Comparison of ENCODE assay signal across 8 cellular contexts in genomic region chr7:23546897-23547572, GRCh38. TPM values are rescaled to one million over a fixed set of nuclear protein-coding genes. Genes with fewer than 3 reads are reported as not detected.
DNase-seq lines count a peak whose midpoint lies in the region; ATAC-seq and TF ChIP-seq lines count a peak whose summit lies in the region.

No MANE protein-coding gene starts in this region.

- H3K27me3 Mint-ChIP-seq in HFFc6 (ENCODE audit: insufficient read depth) = peaks cover 7% of the 10 kb centered on the region

- no peaks in the 10 kb centered on the region for H3K36me3 Mint-ChIP-seq in HFFc6 (ENCODE audit: low read depth)
- no peaks in the 10 kb centered on the region for H3K36me3 Mint-ChIP-seq in activated naive CD4-positive, alpha-beta T cell treated with anti-CD3 and anti-CD28 coated beads, Interleukin-2, amount 50 U/mL, for 72 hours

- H3K9me3 Mint-ChIP-seq in HFFc6 = no peaks in the 10 kb centered on the region
- no peaks in the 10 kb centered on the region for H3K9me3 Mint-ChIP-seq in activated naive CD4-positive, alpha-beta T cell treated with anti-CD3 and anti-CD28 coated beads, Interleukin-2, amount 50 U/mL, for 72 hours

- peaks cover 10% of the 10 kb centered on the region; the same call in 1 of the 2 replicates for H3K4me1 Mint-ChIP-seq in HFFc6 (ENCODE audit: low read depth)

- intact Hi-C loops in head of caudate nucleus (cut with DNase I) = loop anchor here (10.0 kb wide), 2 partner anchors 48 to 168 kb away; partner anchors contain the start of genes CCDC126 and STK31

- peak; percentile 73 for DNase-seq in GM04504 (ENCODE audit: low read depth)
- DNase-seq in HFFc6 = peak; percentile 88
- peak; percentile 87 for DNase-seq in NCI-H1105 (lab: John Stamatoyannopoulos, UW)
- peak; percentile 89 for DNase-seq in SKM-1 (lab: John Stamatoyannopoulos, UW; ENCODE audit: unreplicated experiment)
- DNase-seq in activated naive CD4-positive, alpha-beta T cell treated with anti-CD3 and anti-CD28 coated beads, Interleukin-2, amount 50 U/mL, for 72 hours (ENCODE audit: low spot score in 2 of 2) = peak; percentile 72
- peak; percentile 43 to 91 (median 80) for DNase-seq in head of caudate nucleus
- DNase-seq in pulmonary artery endothelial cell (ENCODE audit: low read depth, low spot score) = peak; percentile 61
- no peak for DNase-seq in GM19238 (ENCODE audit: insufficient read length, low spot score)

- H3K27ac Mint-ChIP-seq in HFFc6 = no peak overlapping the region
- no peak overlapping the region for H3K27ac Mint-ChIP-seq in activated naive CD4-positive, alpha-beta T cell treated with anti-CD3 and anti-CD28 coated beads, Interleukin-2, amount 50 U/mL, for 72 hours

- ATAC-seq in activated naive CD4-positive, alpha-beta T cell treated with anti-CD3 and anti-CD28 coated beads, Interleukin-2, amount 50 U/mL, for 72 hours = peak; percentile 85

- H3K4me3 Mint-ChIP-seq in HFFc6 = no peak overlapping the region

- peak; percentile 99 for TF ChIP-seq CTCF in HFFc6 (IDR thresholded peaks at IDR 0.05)

RNA-seq across cellular contexts. Expression of gene TRA2A, which starts 15.3 kb away (rescaled TPM):
- 10 to 100 TPM; 85.5 to 97.8 (median 92.5) TPM for total RNA-seq in HFFc6 (2021; fragmentation: NEBNext Ultra II Directional; extraction: Animal tissue kit (Norgen Biotek cat#: 25700))
- 100 to 1,000 TPM in 1 of 2 donors, 10 to 100 TPM in 1; 85.8 to 114 TPM for total RNA-seq in activated naive CD4-positive, alpha-beta T cell treated with anti-CD3 and anti-CD28 coated beads, Interleukin-2, amount 50 U/mL, for 72 hours
- total RNA-seq in pulmonary artery endothelial cell = 34.3 and 47.4 TPM in 2 replicates

RNA-seq across cellular contexts. Expression of gene CCDC126, which starts 50.1 kb away (rescaled TPM):
- 1 to 10 TPM; 3.9 to 5.9 (median 4.8) TPM for total RNA-seq in HFFc6 (2021; fragmentation: NEBNext Ultra II Directional; extraction: Animal tissue kit (Norgen Biotek cat#: 25700))
- 1 to 10 TPM; 6.4 to 8.5 TPM for total RNA-seq in activated naive CD4-positive, alpha-beta T cell treated with anti-CD3 and anti-CD28 coated beads, Interleukin-2, amount 50 U/mL, for 72 hours
- 11.5 and 15.7 TPM in 2 replicates for total RNA-seq in pulmonary artery endothelial cell
